20 cellular contexts compared by ENCODE assay signal in the genomic region with DNA sequence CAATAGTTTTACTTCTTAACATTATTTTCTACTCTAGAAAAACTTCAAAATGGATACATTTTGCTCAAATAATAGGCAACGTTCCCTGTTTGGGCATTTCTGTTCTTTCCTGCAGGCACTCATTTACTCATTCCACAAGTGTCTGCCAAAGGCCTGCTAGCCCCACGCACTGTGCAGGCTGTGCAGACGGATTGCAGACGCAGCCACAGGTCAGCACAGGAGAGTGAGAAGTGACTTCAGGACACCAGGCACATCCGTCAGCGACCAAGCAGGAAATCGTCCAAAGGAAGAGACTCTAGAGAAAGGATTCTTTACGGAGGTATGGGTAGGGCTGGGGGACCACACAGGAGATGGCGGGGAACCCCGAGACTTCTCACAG.
A peak's percentile ranks its signal among the peaks of the same experiment; 100 is the strongest.
DNase-seq lines count a peak whose midpoint lies in the region; ATAC-seq and FAIRE-seq lines count a peak whose summit lies in the region.
"Had no signal": no experiment of that assay in that cellular context is flagged by ENCODE, and none has a peak within 500 bp of the region (broad histone marks: within the 10 kb centered on the region; RNA-seq: fewer than 3 reads in every experiment).

No MANE protein-coding gene starts in this region.

- intact Hi-C loops in activated CD4-positive, alpha-beta T cell treated with anti-CD3 and anti-CD28 coated beads, Interleukin-2, amount 10 ng/mL, durations not matched to agents 24 days and 14 days (cut with micrococcal nuclease) = no loop called here
- intact Hi-C loops in naive thymus-derived CD4-positive, alpha-beta T cell (cut with micrococcal nuclease) = no loop called here

- H3K36me3 Mint-ChIP-seq in activated CD4-positive, alpha-beta T cell treated with anti-CD3 and anti-CD28 coated beads, Interleukin-2, amount 10 ng/mL, durations not matched to agents 24 days and 14 days (ENCODE audit: low read depth) = no peaks in the 10 kb centered on the region
- peaks cover 0 to 6% (median 0%) of the 10 kb centered on the region in 5 donors for H3K36me3 Mint-ChIP-seq in naive thymus-derived CD4-positive, alpha-beta T cell
- H3K36me3 Mint-ChIP-seq: WTC11 had no signal

- peak overlapping the region; percentile 7 for H3K4me3 Mint-ChIP-seq in activated CD4-positive, alpha-beta T cell treated with anti-CD3 and anti-CD28 coated beads, Interleukin-2, amount 10 ng/mL, durations not matched to agents 24 days and 14 days
- peak overlapping the region in 9 of 10 donors; percentile 4 to 74 (median 62) for H3K4me3 Mint-ChIP-seq in naive thymus-derived CD4-positive, alpha-beta T cell
- H3K4me3 Mint-ChIP-seq: T-helper 2 cell treated with Interferon-gamma antibody and Interleukin-4, amounts not matched to agents 5 μg/mL and 100 μg/mL, for 36 hours; WTC11 had no signal

- no peaks in the 10 kb centered on the region for H3K27me3 Mint-ChIP-seq in activated CD4-positive, alpha-beta T cell treated with anti-CD3 and anti-CD28 coated beads, Interleukin-2, amount 10 ng/mL, durations not matched to agents 24 days and 14 days
- peaks cover 0 to 13% (median 5%) of the 10 kb centered on the region in 5 donors for H3K27me3 Mint-ChIP-seq in naive thymus-derived CD4-positive, alpha-beta T cell

- no peaks in the 10 kb centered on the region for H3K36me3 ChIP-seq in naive thymus-derived CD4-positive, alpha-beta T cell (ENCODE audit: control insufficient read depth in 2 of 3, insufficient read depth in 3 of 3, low read length in 3 of 3)
- H3K36me3 ChIP-seq: BE2C, SJSA1, uterus had no signal

- no peaks in the 10 kb centered on the region for H3K27me3 ChIP-seq in naive thymus-derived CD4-positive, alpha-beta T cell (ENCODE audit: control insufficient read depth in 2 of 2, insufficient read depth in 2 of 2, low read length in 2 of 2)
- H3K27me3 ChIP-seq: SJSA1, uterus had no signal

- H3K9me3 Mint-ChIP-seq in activated CD4-positive, alpha-beta T cell treated with anti-CD3 and anti-CD28 coated beads, Interleukin-2, amount 10 ng/mL, durations not matched to agents 24 days and 14 days = peaks cover 5% of the 10 kb centered on the region
- H3K9me3 Mint-ChIP-seq in naive thymus-derived CD4-positive, alpha-beta T cell = peaks cover 0 to 10% (median 4%) of the 10 kb centered on the region in 11 donors
- H3K9me3 Mint-ChIP-seq: T-helper 2 cell treated with Interferon-gamma antibody and Interleukin-4, amounts not matched to agents 5 μg/mL and 100 μg/mL, for 36 hours had no signal

- H3K27ac ChIP-seq in naive thymus-derived CD4-positive, alpha-beta T cell (ENCODE audit: low read depth, low read length) = no peak overlapping the region
- H3K27ac ChIP-seq: psoas muscle, SJSA1, uterus had no signal

- peak overlapping the region; percentile 13 for H3K4me3 ChIP-seq in naive thymus-derived CD4-positive, alpha-beta T cell (ENCODE audit: low read length)
- H3K4me3 ChIP-seq: psoas muscle, SJSA1, uterus had no signal

- peak; percentile 13 for ATAC-seq in GM18502 (IDR thresholded peaks at IDR 0.05; ENCODE audit: poor library complexity, unreplicated experiment)
- ATAC-seq in naive thymus-derived CD4-positive, alpha-beta T cell = no peak
- ATAC-seq in GM18498 (IDR thresholded peaks at IDR 0.05; ENCODE audit: unreplicated experiment) = no peak
- ATAC-seq: psoas muscle, WTC11 had no signal

- H3K9me3 ChIP-seq in naive thymus-derived CD4-positive, alpha-beta T cell (ENCODE audit: control insufficient read depth in 2 of 3, low read length in 3 of 3) = no peaks in the 10 kb centered on the region
- H3K9me3 ChIP-seq: BE2C, psoas muscle, SJSA1, uterus had no signal

- peaks cover 11 to 14% of the 10 kb centered on the region in 2 donors for H3K4me1 ChIP-seq in naive thymus-derived CD4-positive, alpha-beta T cell (ENCODE audit: control insufficient read depth in 2 of 2, insufficient read depth in 2 of 2, low read length in 2 of 2)
- H3K4me1 ChIP-seq: BE2C, psoas muscle, uterus had no signal

- H3K4me1 Mint-ChIP-seq in activated CD4-positive, alpha-beta T cell treated with anti-CD3 and anti-CD28 coated beads, Interleukin-2, amount 10 ng/mL, durations not matched to agents 24 days and 14 days = peaks cover 8% of the 10 kb centered on the region
- peaks cover 10 to 18% (median 13%) of the 10 kb centered on the region in 7 donors for H3K4me1 Mint-ChIP-seq in naive thymus-derived CD4-positive, alpha-beta T cell

- CTCF ChIA-PET in naive thymus-derived CD4-positive, alpha-beta T cell (lab: Charles Lee) = no interaction called here

- POLR2A ChIA-PET in naive thymus-derived CD4-positive, alpha-beta T cell (lab: Charles Lee) = no interaction called here

- no peak for FAIRE-seq in GM19239 (lab: Jason Lieb, UNC)
- FAIRE-seq: frontal cortex, G401.6 had no signal

- H3K27ac Mint-ChIP-seq in activated CD4-positive, alpha-beta T cell treated with anti-CD3 and anti-CD28 coated beads, Interleukin-2, amount 10 ng/mL, durations not matched to agents 24 days and 14 days = no peak overlapping the region
- H3K27ac Mint-ChIP-seq in naive thymus-derived CD4-positive, alpha-beta T cell = peak overlapping the region in 3 of 9 donors; percentile 17 to 37 (median 18)
- H3K27ac Mint-ChIP-seq: T-helper 2 cell treated with Interferon-gamma antibody and Interleukin-4, amounts not matched to agents 5 μg/mL and 100 μg/mL, for 36 hours; WTC11 had no signal

- no peak for DNase-seq in activated CD4-positive, alpha-beta T cell treated with anti-CD3 and anti-CD28 coated beads, Interleukin-2, amount 10 ng/mL, durations not matched to agents 24 days and 14 days
- DNase-seq in activated CD4-positive, alpha-beta T cell treated with anti-CD3 and anti-CD28 coated beads, Interleukin-2, amount 50 U/mL, for 4 hours = no peak
- DNase-seq in RPMI7951 (ENCODE audit: low read depth) (peak; percentile 76), GM19239 (ENCODE audit: insufficient read length, low spot score) (no peak)
- no peak for DNase-seq in naive thymus-derived CD4-positive, alpha-beta T cell
- no peak for DNase-seq in activated CD8-positive, alpha-beta memory T cell treated with anti-CD3 and anti-CD28 coated beads for 24 hours
- DNase-seq: 8988T, BE2C, DMS 273 treated with DMSO at 0.1 percent for 48 hours, mesendoderm, NCI-H1092 treated with DMSO at 0.1 percent for 48 hours, uterus had no signal
